Comparison of ENCODE assay signal across 24 cellular contexts in the genomic region with DNA sequence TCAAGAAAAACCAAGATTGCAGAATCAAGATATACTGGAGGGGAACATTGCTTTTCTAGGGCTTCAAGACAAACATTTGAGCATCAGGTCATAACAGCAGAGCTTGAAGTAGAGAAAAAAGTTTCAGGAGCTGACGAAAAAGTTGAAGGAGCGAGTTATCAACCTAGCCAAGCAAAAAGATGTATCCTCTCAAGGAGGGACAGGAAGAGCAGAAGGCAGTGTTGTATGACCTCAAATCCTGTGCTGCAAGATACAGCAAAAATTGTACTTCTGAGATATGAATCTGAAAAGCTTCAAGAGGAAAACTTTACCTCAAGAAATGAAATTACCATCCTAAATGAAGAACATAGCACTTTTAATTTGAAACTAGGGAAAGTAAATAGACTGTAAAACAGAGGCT.
A peak's percentile ranks its signal among the peaks of the same experiment; 100 is the strongest.
DNase-seq lines count a peak whose midpoint lies in the region; ATAC-seq and TF ChIP-seq lines count a peak whose summit lies in the region.
"Had no signal": no experiment of that assay in that cellular context is flagged by ENCODE, and none has a peak within 500 bp of the region (broad histone marks: within the 10 kb centered on the region; RNA-seq: fewer than 3 reads in every experiment).

No MANE protein-coding gene starts in this region.

- H3K9ac ChIP-seq in Loucy (ENCODE audit: low read depth, low read length, poor library complexity, severe bottlenecking): no peak overlapping the region

- H3K9me3 ChIP-seq in Loucy (ENCODE audit: insufficient read depth, low read depth, low read length) (0 out of 2 replicates have a peak, but pooled peaks cover 3% of the 10 kb centered on the region), stomach (no peaks in the 10 kb centered on the region)
- H3K9me3 ChIP-seq: gastrocnemius medialis, uterus had no signal

- CTCF ChIA-PET in activated naive CD4-positive, alpha-beta T cell treated with anti-CD3 and anti-CD28 coated beads, Interleukin-2, amount 10 ng/mL, durations not matched to agents 7 days and 5 days (lab: Charles Lee): no interaction called here

- H3K27ac ChIP-seq in stomach: no peak overlapping the region
- H3K27ac ChIP-seq: esophagus muscularis mucosa, gastrocnemius medialis, left ventricle myocardium inferior, uterus had no signal

- no peaks in the 10 kb centered on the region for H4K20me1 ChIP-seq in Loucy (ENCODE audit: insufficient read depth, low read length, poor library complexity, severe bottlenecking)

- H3K27ac Mint-ChIP-seq in activated naive CD4-positive, alpha-beta T cell treated with anti-CD3 and anti-CD28 coated beads, Interleukin-2, amount 10 ng/mL, durations not matched to agents 7 days and 5 days: peak overlapping the region; percentile 53
- H3K27ac Mint-ChIP-seq in activated naive CD8-positive, alpha-beta T cell treated with anti-CD3 and anti-CD28 coated beads for 36 hours: peak overlapping the region; percentile 23
- peak overlapping the region; percentile 16 to 81 for H3K27ac Mint-ChIP-seq in stimulated activated naive CD8-positive, alpha-beta T cell treated with anti-CD3 and anti-CD28 coated beads, Interleukin-15, amount 100 ng/mL, for 72 hours
- H3K27ac Mint-ChIP-seq: effector memory CD8-positive, alpha-beta T cell; naive B cell had no signal

- intact Hi-C loops in stomach (cut with DNase I; ENCODE audit: low total_unique reads): no loop called here

- peak overlapping the region; percentile 43 for H3K4me2 ChIP-seq in Loucy (ENCODE audit: low read depth, low read length, poor library complexity, severe bottlenecking)
- H3K4me2 ChIP-seq: smooth muscle cell had no signal

- no peaks in the 10 kb centered on the region for H3F3A ChIP-seq in Loucy (ENCODE audit: low read depth)

- DNase-seq in activated naive CD4-positive, alpha-beta T cell treated with anti-CD3 and anti-CD28 coated beads, Interleukin-2, amount 10 ng/mL, durations not matched to agents 7 days and 5 days: no peak
- no peak for DNase-seq in activated naive CD4-positive, alpha-beta T cell treated with Interleukin-2 at 50 U/mL for 16 hours
- no peak for DNase-seq in activated naive CD8-positive, alpha-beta T cell treated with anti-CD3 and anti-CD28 coated beads for 36 hours
- no peak for DNase-seq in stimulated activated naive CD8-positive, alpha-beta T cell treated with anti-CD3 and anti-CD28 coated beads, Interleukin-15, amount 100 ng/mL, for 72 hours
- DNase-seq in stomach: no peak
- DNase-seq: C1 segment of cervical spinal cord; effector memory CD8-positive, alpha-beta T cell; EL; gastrocnemius medialis; hypothalamus; left ventricle myocardium inferior; MG63; naive B cell; NCI-H2029 treated with DMSO at 0.1 percent for 48 hours; NCI-H345; NCI-H748 treated with DMSO at 0.1 percent for 48 hours; retina; stimulated activated CD4-positive, alpha-beta T cell treated with anti-CD3 and anti-CD28 coated beads, Interleukin-2, amount 100 ng/mL, for 24 hours; uterus had no signal

- H3K4me3 ChIP-seq in Loucy (ENCODE audit: low read length, poor library complexity, severe bottlenecking) (no peak overlapping the region), stomach (no peak overlapping the region)
- H3K4me3 ChIP-seq: esophagus muscularis mucosa, gastrocnemius medialis, left ventricle myocardium inferior, MG63, smooth muscle cell, uterus had no signal

- no peaks in the 10 kb centered on the region for H3K9me2 ChIP-seq in Loucy (replicated peaks; ENCODE audit: low read depth, low read length)

- no peaks in the 10 kb centered on the region for H3K79me2 ChIP-seq in Loucy (ENCODE audit: insufficient read depth, low read length)

- 72 to 86% (median 79%) methylated on average over 2 of the region's 2 CpGs for WGBS in stomach, 5 donors

- H3K9me3 Mint-ChIP-seq in activated naive CD4-positive, alpha-beta T cell treated with anti-CD3 and anti-CD28 coated beads, Interleukin-2, amount 10 ng/mL, durations not matched to agents 7 days and 5 days: peaks cover 15% of the 10 kb centered on the region
- H3K9me3 Mint-ChIP-seq in activated naive CD8-positive, alpha-beta T cell treated with anti-CD3 and anti-CD28 coated beads for 36 hours: peaks cover 19% of the 10 kb centered on the region
- peaks cover 18% of the 10 kb centered on the region in 2 donors for H3K9me3 Mint-ChIP-seq in stimulated activated naive CD8-positive, alpha-beta T cell treated with anti-CD3 and anti-CD28 coated beads, Interleukin-15, amount 100 ng/mL, for 72 hours
- H3K9me3 Mint-ChIP-seq: effector memory CD8-positive, alpha-beta T cell had no signal

- peaks cover 17% of the 10 kb centered on the region for H3K4me1 ChIP-seq in Loucy (ENCODE audit: insufficient read depth, low read length, poor library complexity, severe bottlenecking)
- H3K4me1 ChIP-seq in stomach: peaks cover 0 to 19% (median 7%) of the 10 kb centered on the region in 4 donors
- H3K4me1 ChIP-seq: gastrocnemius medialis, left ventricle myocardium inferior, uterus had no signal

- H3K4me1 Mint-ChIP-seq in activated naive CD4-positive, alpha-beta T cell treated with anti-CD3 and anti-CD28 coated beads, Interleukin-2, amount 10 ng/mL, durations not matched to agents 7 days and 5 days: peaks cover 33% of the 10 kb centered on the region
- peaks cover 31% of the 10 kb centered on the region for H3K4me1 Mint-ChIP-seq in activated naive CD8-positive, alpha-beta T cell treated with anti-CD3 and anti-CD28 coated beads for 36 hours
- peaks cover 31% of the 10 kb centered on the region for H3K4me1 Mint-ChIP-seq in stimulated activated naive CD8-positive, alpha-beta T cell treated with anti-CD3 and anti-CD28 coated beads, Interleukin-15, amount 100 ng/mL, for 72 hours

- H3K36me3 ChIP-seq in Loucy (ENCODE audit: insufficient read depth, low read length) (no peaks in the 10 kb centered on the region), stomach (no peaks in the 10 kb centered on the region)
- H3K36me3 ChIP-seq: esophagus muscularis mucosa, gastrocnemius medialis, left ventricle myocardium inferior, MG63, uterus had no signal

- no peak for TF ChIP-seq EP300 in stomach (IDR thresholded peaks at IDR 0.05)

- H3K27me3 Mint-ChIP-seq in activated naive CD4-positive, alpha-beta T cell treated with anti-CD3 and anti-CD28 coated beads, Interleukin-2, amount 10 ng/mL, durations not matched to agents 7 days and 5 days: no peaks in the 10 kb centered on the region
- H3K27me3 Mint-ChIP-seq in activated naive CD8-positive, alpha-beta T cell treated with anti-CD3 and anti-CD28 coated beads for 36 hours: no peaks in the 10 kb centered on the region
- H3K27me3 Mint-ChIP-seq in stimulated activated naive CD8-positive, alpha-beta T cell treated with anti-CD3 and anti-CD28 coated beads, Interleukin-15, amount 100 ng/mL, for 72 hours: no peaks in the 10 kb centered on the region
- H3K27me3 Mint-ChIP-seq: naive B cell had no signal

- no peak for TF ChIP-seq CTCF in Loucy (conservative IDR thresholded peaks at IDR 0.05; ENCODE audit: low read length)
- no peak for TF ChIP-seq CTCF in stomach (IDR thresholded peaks at IDR 0.05)

- H3K27me3 ChIP-seq in Loucy (ENCODE audit: insufficient read depth, low read length, poor library complexity, severe bottlenecking) (no peaks in the 10 kb centered on the region), stomach (no peaks in the 10 kb centered on the region)
- H3K27me3 ChIP-seq: esophagus muscularis mucosa, gastrocnemius medialis, MG63, uterus had no signal

- ATAC-seq in stimulated activated naive CD8-positive, alpha-beta T cell treated with anti-CD3 and anti-CD28 coated beads, Interleukin-15, amount 100 ng/mL, for 72 hours: peak; percentile 52
- no peak for ATAC-seq in GM21381 (IDR thresholded peaks at IDR 0.05; ENCODE audit: unreplicated experiment)
- no peak for ATAC-seq in GM19397 (IDR thresholded peaks at IDR 0.05; ENCODE audit: unreplicated experiment)
- ATAC-seq: effector memory CD8-positive, alpha-beta T cell; gastrocnemius medialis had no signal

- TF ChIP-seq POLR2A in stomach (IDR thresholded peaks at IDR 0.05): no peak

- H3K36me3 Mint-ChIP-seq in activated naive CD4-positive, alpha-beta T cell treated with anti-CD3 and anti-CD28 coated beads, Interleukin-2, amount 10 ng/mL, durations not matched to agents 7 days and 5 days: peaks cover 21% of the 10 kb centered on the region
- peaks cover 19% of the 10 kb centered on the region for H3K36me3 Mint-ChIP-seq in activated naive CD8-positive, alpha-beta T cell treated with anti-CD3 and anti-CD28 coated beads for 36 hours
- H3K36me3 Mint-ChIP-seq: naive B cell had no signal

- peak overlapping the region; percentile 4 for H3K4me3 Mint-ChIP-seq in activated naive CD4-positive, alpha-beta T cell treated with anti-CD3 and anti-CD28 coated beads, Interleukin-2, amount 10 ng/mL, durations not matched to agents 7 days and 5 days
- H3K4me3 Mint-ChIP-seq in activated naive CD8-positive, alpha-beta T cell treated with anti-CD3 and anti-CD28 coated beads for 36 hours: peak overlapping the region; percentile 38
- H3K4me3 Mint-ChIP-seq in stimulated activated naive CD8-positive, alpha-beta T cell treated with anti-CD3 and anti-CD28 coated beads, Interleukin-15, amount 100 ng/mL, for 72 hours: peak overlapping the region; percentile 67 to 78
- H3K4me3 Mint-ChIP-seq: effector memory CD8-positive, alpha-beta T cell; naive B cell had no signal

- 0 out of 2 replicates have a peak overlapping the region, but pooled peaks have one; percentile 26 for H2AFZ ChIP-seq in Loucy (ENCODE audit: low read length)

Comparison
In these comparisons a context has a peak if more than half of its experiments do, and no peak if none do; other contexts are left out.
1. H3K4me3 Mint-ChIP-seq: peak in every context shown above with its lines; median percentile 72 in stimulated activated naive CD8-positive, alpha-beta T cell treated with anti-CD3 and anti-CD28 coated beads, Interleukin-15, amount 100 ng/mL, for 72 hours; 38 in activated naive CD8-positive, alpha-beta T cell treated with anti-CD3 and anti-CD28 coated beads for 36 hours; 4 in activated naive CD4-positive, alpha-beta T cell treated with anti-CD3 and anti-CD28 coated beads, Interleukin-2, amount 10 ng/mL, durations not matched to agents 7 days and 5 days.